6 cellular contexts compared by ENCODE assay signal in genomic region chr3:172251211-172251610, GRCh38.
"Had no signal": no experiment of that assay in that cellular context is flagged by ENCODE, and none has a peak within 500 bp of the region (broad histone marks: within the 10 kb centered on the region; RNA-seq: fewer than 3 reads in every experiment).

No MANE protein-coding gene starts in this region.

- ATAC-seq: GM23338 had no signal

- H3K4me2 ChIP-seq: GM23338 had no signal

- FAIRE-seq: H1, HTR-8/SVneo had no signal

- H2AFZ ChIP-seq: GM23338 had no signal

- H3K4me3 ChIP-seq: GM23338 had no signal

- DNase-seq: H9, HCEC 1CT, KG1 had no signal
